12 cellular contexts compared by ENCODE assay signal in the genomic region with DNA sequence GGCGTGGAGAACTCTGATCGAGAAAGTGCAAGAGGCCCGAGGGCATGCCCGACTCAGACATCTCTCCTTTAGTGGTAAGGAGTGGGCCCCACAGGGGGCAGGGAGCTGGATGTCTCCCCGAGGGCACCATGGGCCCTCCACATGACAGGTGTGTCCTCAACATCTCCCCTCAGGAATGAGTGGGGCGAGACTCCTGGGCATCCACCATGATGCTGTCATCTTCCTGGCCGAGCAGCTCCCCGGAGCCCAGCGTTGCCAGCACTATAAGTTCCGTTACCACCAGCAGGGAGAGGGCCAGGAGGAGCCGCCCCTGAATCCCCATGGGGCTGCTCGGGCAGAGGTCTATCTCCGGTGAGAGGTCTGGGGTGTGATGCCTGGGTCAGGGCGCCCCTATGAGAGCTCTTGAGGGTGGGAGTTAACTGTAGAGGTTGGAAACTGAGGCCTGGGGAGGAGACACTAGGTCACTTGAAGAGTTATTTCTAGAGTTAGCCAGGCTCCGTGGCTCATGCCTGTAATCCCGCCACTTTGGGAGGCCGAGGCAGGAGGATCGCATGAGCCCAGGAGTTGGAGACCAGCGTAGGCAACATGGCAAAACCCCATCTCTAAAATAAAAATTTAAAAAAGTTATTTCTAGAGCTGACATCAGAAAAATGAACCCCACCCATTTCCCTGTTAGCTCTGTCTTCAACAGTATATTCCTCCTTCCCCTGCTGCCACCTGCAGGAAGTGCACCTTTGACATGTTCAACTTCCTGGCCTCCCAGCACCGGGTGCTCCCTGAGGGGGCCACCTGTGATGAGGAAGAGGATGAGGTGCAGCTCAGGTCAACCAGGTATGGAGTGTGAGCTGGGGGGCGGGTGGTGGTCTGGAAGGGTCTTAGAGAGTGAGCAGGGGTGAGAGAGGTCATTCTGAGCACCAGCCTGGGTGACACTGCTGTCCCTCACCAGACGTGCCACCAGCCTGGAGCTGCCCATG. TPM values are rescaled to one million over a fixed set of nuclear protein-coding genes. Genes with fewer than 3 reads are reported as not detected.
DNase-seq lines count a peak whose midpoint lies in the region; ATAC-seq, FAIRE-seq and TF ChIP-seq lines count a peak whose summit lies in the region.
"Had no signal": no experiment of that assay in that cellular context is flagged by ENCODE, and none has a peak within 500 bp of the region (broad histone marks: within the 10 kb centered on the region; RNA-seq: fewer than 3 reads in every experiment).

No MANE protein-coding gene starts in this region.

- peaks cover 7% of the 10 kb centered on the region for H3K79me2 ChIP-seq in GM12878 (ENCODE audit: control insufficient read depth, insufficient read depth, low read length)

- RAD21 ChIA-PET in GM12878 (lab: Charles Lee; ENCODE audit: unreplicated experiment) = interaction anchor here (1.2 kb wide), 1 partner anchor 44 kb away, joined by 4 read pairs; no protein-coding TSS in a partner anchor

- no peak for FAIRE-seq in GM12878 (lab: Jason Lieb, UNC)

- H3K27ac ChIP-seq in GM12878 (ENCODE audit: control insufficient read depth, insufficient read depth) (no peak overlapping the region), WERI-Rb-1 (no peak overlapping the region)
- H3K27ac ChIP-seq: ovary, uterus had no signal

- TF ChIP-seq RAD21 in GM12878 (IDR thresholded peaks at IDR 0.05; ENCODE audit: insufficient read depth, low read depth, low read length) = peak; percentile 36; the same call in 1 of the 2 replicates

- peaks cover 28% of the 10 kb centered on the region for H3K4me1 Mint-ChIP-seq in activated CD4-positive, alpha-beta T cell treated with anti-CD3 and anti-CD28 coated beads, Interleukin-2, amount 10 ng/mL, durations not matched to agents 7 days and 5 days
- H3K4me1 Mint-ChIP-seq in stimulated activated effector memory CD8-positive, alpha-beta T cell treated with anti-CD3 and anti-CD28 coated beads, Interleukin-12 subunit alpha, Interleukin-12 subunit beta, amount 100 ng/mL, for 72 hours = peaks cover 54% of the 10 kb centered on the region

- SMC1A ChIA-PET in GM12878 (lab: Charles Lee; ENCODE audit: uncharacterized antibody, unreplicated experiment) = interaction anchor here (1.2 to 1.8 kb wide), 2 partner anchors 19 to 41 kb away, joined by 3 to 5 read pairs; no protein-coding TSS in a partner anchor

- 0 out of 2 replicates have a peak, but pooled peaks have one; percentile 36 for TF ChIP-seq POLR2A in GM12878 (IDR thresholded peaks at IDR 0.05; ENCODE audit: low read depth, low read length)

- 87% methylated on average over 22 of the region's 22 CpGs for WGBS in GM12878 (ENCODE audit: insufficient coverage, insufficient replicate concordance, low lambda C conversion rate, missing lambda C conversion rate)

- peaks cover 7% of the 10 kb centered on the region for H3K4me1 ChIP-seq in GM12878 (ENCODE audit: control insufficient read depth, insufficient read depth, low read length)

- H3K36me3 ChIP-seq in GM12878 (ENCODE audit: control insufficient read depth in 2 of 2, insufficient read depth in 2 of 2, low read length in 1 of 2) = peaks cover 10 to 35% of the 10 kb centered on the region in 2 experiments; a peak in 3 of 4 replicates
- peaks cover 63% of the 10 kb centered on the region for H3K36me3 ChIP-seq in WERI-Rb-1
- H3K36me3 ChIP-seq: ovary, uterus had no signal

- TF ChIP-seq EP300 in GM12878 (IDR thresholded peaks at IDR 0.05; ENCODE audit: borderline replicate concordance in 1 of 2, control insufficient read depth in 1 of 2, low read depth in 2 of 2, low read length in 2 of 2) = no peak

- H3K27me3 ChIP-seq in GM12878 (replicated peaks in 1 of 2; ENCODE audit: control insufficient read depth in 2 of 2, insufficient read depth in 2 of 2, low read length in 1 of 2) (no peaks in the 10 kb centered on the region), WERI-Rb-1 (ENCODE audit: insufficient read depth, low read depth, severe bottlenecking) (no peaks in the 10 kb centered on the region)
- H3K27me3 ChIP-seq: ovary, uterus had no signal

- H3K36me3 Mint-ChIP-seq in activated CD4-positive, alpha-beta T cell treated with anti-CD3 and anti-CD28 coated beads, Interleukin-2, amount 10 ng/mL, durations not matched to agents 7 days and 5 days (ENCODE audit: low read depth) = peaks cover 30% of the 10 kb centered on the region
- H3K36me3 Mint-ChIP-seq in stimulated activated effector memory CD8-positive, alpha-beta T cell treated with anti-CD3 and anti-CD28 coated beads, Interleukin-12 subunit alpha, Interleukin-12 subunit beta, amount 100 ng/mL, for 72 hours = peaks cover 99% of the 10 kb centered on the region

- intact Hi-C loops in GM12878 (cut with micrococcal nuclease; ENCODE audit: unreplicated experiment) = no loop called here

- ATAC-seq in GM12878 (no peak), HG03025 (IDR thresholded peaks at IDR 0.05; ENCODE audit: low FRiP score, unreplicated experiment) (no peak)
- ATAC-seq in stimulated activated effector memory CD8-positive, alpha-beta T cell treated with anti-CD3 and anti-CD28 coated beads, Interleukin-12 subunit alpha, Interleukin-12 subunit beta, amount 100 ng/mL, for 72 hours = no peak

- peak; percentile 48 for DNase-seq in activated CD4-positive, alpha-beta T cell treated with anti-CD3 and anti-CD28 coated beads, Interleukin-2, amount 10 ng/mL, durations not matched to agents 7 days and 5 days
- DNase-seq in activated CD4-positive, alpha-beta T cell treated with anti-CD3 and anti-CD28 coated beads, Interleukin-2, amount 50 U/mL, for 4 hours = no peak
- DNase-seq in LNCaP clone FGC (ENCODE audit: low read depth) (no peak), GM12878 (ENCODE audit: low read depth, low spot score) (no peak), WERI-Rb-1 (no peak), CD1c-positive myeloid dendritic cell (ENCODE audit: extremely low spot score) (no peak)
- DNase-seq in stimulated activated effector memory CD8-positive, alpha-beta T cell treated with anti-CD3 and anti-CD28 coated beads, Interleukin-12 subunit alpha, Interleukin-12 subunit beta, amount 100 ng/mL, for 72 hours (ENCODE audit: low spot score in 2 of 2) = no peak
- DNase-seq: effector memory CD4-positive, alpha-beta T cell; H7; uterus had no signal

- in situ Hi-C loops in GM12878 (cut with MboI) = no loop called here

- H4K20me1 ChIP-seq in GM12878 (ENCODE audit: control insufficient read depth, insufficient read depth) = no peaks in the 10 kb centered on the region

- H3K4me3 ChIP-seq in LNCaP clone FGC (ENCODE audit: low read depth, low read length) = no peak overlapping the region
- no peak overlapping the region for H3K4me3 ChIP-seq in GM12878
- H3K4me3 ChIP-seq in WERI-Rb-1 (ENCODE audit: low read depth, low read length) = no peak overlapping the region
- H3K4me3 ChIP-seq: ovary, uterus had no signal

- no peak overlapping the region for H3K4me2 ChIP-seq in GM12878 (ENCODE audit: control insufficient read depth, insufficient read depth)

- H3K9me3 ChIP-seq in GM12878 (replicated peaks; ENCODE audit: control insufficient read depth, insufficient read depth, low read length) = no peaks in the 10 kb centered on the region
- H3K9me3 ChIP-seq in WERI-Rb-1 (ENCODE audit: severe bottlenecking) = no peaks in the 10 kb centered on the region
- H3K9me3 ChIP-seq: ovary, uterus had no signal

- BruUV-seq in GM12878 (replicated peaks; lab: Mats Ljungman, UMichigan) = no TSS peak

- H3K27me3 Mint-ChIP-seq in activated CD4-positive, alpha-beta T cell treated with anti-CD3 and anti-CD28 coated beads, Interleukin-2, amount 10 ng/mL, durations not matched to agents 7 days and 5 days = no peaks in the 10 kb centered on the region

- no peak overlapping the region for H2AFZ ChIP-seq in GM12878 (ENCODE audit: control insufficient read depth, low read depth, low read length)

- H3K4me3 Mint-ChIP-seq in activated CD4-positive, alpha-beta T cell treated with anti-CD3 and anti-CD28 coated beads, Interleukin-2, amount 10 ng/mL, durations not matched to agents 7 days and 5 days = no peak overlapping the region
- no peak overlapping the region for H3K4me3 Mint-ChIP-seq in stimulated activated effector memory CD8-positive, alpha-beta T cell treated with anti-CD3 and anti-CD28 coated beads, Interleukin-12 subunit alpha, Interleukin-12 subunit beta, amount 100 ng/mL, for 72 hours

- H3K9me3 Mint-ChIP-seq in activated CD4-positive, alpha-beta T cell treated with anti-CD3 and anti-CD28 coated beads, Interleukin-2, amount 10 ng/mL, durations not matched to agents 7 days and 5 days = no peaks in the 10 kb centered on the region
- H3K9me3 Mint-ChIP-seq in stimulated activated effector memory CD8-positive, alpha-beta T cell treated with anti-CD3 and anti-CD28 coated beads, Interleukin-12 subunit alpha, Interleukin-12 subunit beta, amount 100 ng/mL, for 72 hours = no peaks in the 10 kb centered on the region

- no peak overlapping the region for H3K27ac Mint-ChIP-seq in activated CD4-positive, alpha-beta T cell treated with anti-CD3 and anti-CD28 coated beads, Interleukin-2, amount 10 ng/mL, durations not matched to agents 7 days and 5 days
- H3K27ac Mint-ChIP-seq in stimulated activated effector memory CD8-positive, alpha-beta T cell treated with anti-CD3 and anti-CD28 coated beads, Interleukin-12 subunit alpha, Interleukin-12 subunit beta, amount 100 ng/mL, for 72 hours = peak overlapping the region; percentile 81

- TF ChIP-seq CTCF in LNCaP clone FGC (IDR thresholded peaks at IDR 0.05; ENCODE audit: control insufficient read depth, extremely low read depth, insufficient read depth) (0 out of 2 replicates have a peak, but pooled peaks have one; percentile 18), GM12878 (IDR thresholded peaks at IDR 0.05 in 2 of 3, conservative IDR thresholded peaks at IDR 0.05 in 1 of 3; ENCODE audit: control insufficient read depth in 2 of 3, extremely low read depth in 1 of 3, insufficient read depth in 1 of 3, low read depth in 3 of 3, low read length in 3 of 3) (peak; percentile 26 to 37 (median 27); a peak in 4 of 6 replicates), WERI-Rb-1 (IDR thresholded peaks at IDR 0.05; ENCODE audit: low read depth, low read length) (no peak)

- H3K9ac ChIP-seq in GM12878 (ENCODE audit: control insufficient read depth, insufficient read depth, low read length) = no peak overlapping the region

- POLR2A ChIA-PET in activated CD4-positive, alpha-beta T cell treated with anti-CD3 and anti-CD28 coated beads, Interleukin-2, amount 10 ng/mL, durations not matched to agents 7 days and 5 days (lab: Charles Lee) = no interaction called here
- POLR2A ChIA-PET in GM12878 (lab: Charles Lee) = interaction anchor here (1.2 to 1.3 kb wide), 2 partner anchors 8 to 18 kb away, joined by 3 to 4 read pairs; partner anchors contain the start of genes PSENEN and U2AF1L4

- CTCF ChIA-PET in activated CD4-positive, alpha-beta T cell treated with anti-CD3 and anti-CD28 coated beads, Interleukin-2, amount 10 ng/mL, durations not matched to agents 7 days and 5 days (lab: Charles Lee) = interaction anchor here (0.6 to 2.2 kb wide), 11 partner anchors 8 to 393 kb away, joined by 3 to 13 read pairs (median 3); partner anchors contain the start of genes ALKBH6, LIN37, PSENEN and U2AF1L4
- CTCF ChIA-PET in GM12878 (lab: Yijun Ruan, JAX) = interaction anchor here (1.2 to 2.1 kb wide), 4 partner anchors 17 to 45 kb away, joined by 3 to 7 read pairs (median 6); no protein-coding TSS in a partner anchor

RNA-seq across cellular contexts. Expression of gene IGFLR1, which starts 5.1 kb away (rescaled TPM):
- total RNA-seq in activated CD4-positive, alpha-beta T cell treated with anti-CD3 and anti-CD28 coated beads, Interleukin-2, amount 10 ng/mL, durations not matched to agents 7 days and 5 days = 10 to 100 TPM; 53.7 to 54.6 TPM
- 16.2 and 19.9 TPM in 2 replicates for total RNA-seq in GM12878 (2013; cell fraction: nucleolus; rRNA removed)
- total RNA-seq in GM12878 (2014; rRNA removed) = 27.2 and 28.7 TPM in 2 replicates
- 8.3 and 9.1 TPM in 2 replicates for total RNA-seq in GM12878 (2014; rRNA removed; fragmentation: Illumina TruSeq; extraction: Trizol)
- total RNA-seq in GM12878 (2021) = 35.3 and 41.7 TPM in 2 replicates
- 11.1 TPM for polyA plus RNA-seq in GM12878 (2011; ENCODE audit: low read depth)
- polyA plus RNA-seq in GM12878 (2011; rRNA removed) = 10.1 and 22.4 TPM in 2 replicates
- 46.7 and 55.5 TPM in 2 replicates for polyA plus RNA-seq in GM12878 (2011; cell fraction: cytosol; rRNA removed)
- 75.6 and 89.2 TPM in 2 replicates for polyA plus RNA-seq in GM12878 (2011; cell fraction: nucleus; rRNA removed)
- polyA plus RNA-seq in GM12878 (2012) = 30.0 and 41.7 TPM in 2 replicates
- polyA plus RNA-seq in GM12878 (2014; fragmentation: Illumina TruSeq; extraction: Trizol) = 5.9 and 8.7 TPM in 2 replicates
- polyA plus RNA-seq in GM12878 (2014; fragmentation: Nextera tagmentation; extraction: Ambion mirVana) = 10 to 100 TPM in 1 of 2 experiments, 1 to 10 TPM in 1; 2.5 to 11.9 TPM
- polyA plus RNA-seq in GM12878 (2014; rRNA removed) = 39.9 and 47.9 TPM in 2 replicates
- 10 to 100 TPM; 36.4 to 36.8 TPM for polyA plus RNA-seq in GM12878 (2016; fragmentation: Nextera tagmentation; extraction: Ambion mirVana)
- polyA minus RNA-seq in GM12878 (2011; rRNA and poly(A)+ RNA removed) = 7.2 and 17.9 TPM in 2 replicates
- 9.4 and 12.4 TPM in 2 replicates for polyA minus RNA-seq in GM12878 (2011; cell fraction: cytosol; rRNA and poly(A)+ RNA removed)
- 11.1 and 12.0 TPM in 2 replicates for polyA minus RNA-seq in GM12878 (2011; cell fraction: nucleus; rRNA and poly(A)+ RNA removed)

RNA-seq across cellular contexts. Expression of gene U2AF1L4, which starts 8.0 kb away (rescaled TPM):
- 10 to 100 TPM; 35.0 to 38.1 TPM for total RNA-seq in activated CD4-positive, alpha-beta T cell treated with anti-CD3 and anti-CD28 coated beads, Interleukin-2, amount 10 ng/mL, durations not matched to agents 7 days and 5 days
- 13.8 and 17.3 TPM in 2 replicates for total RNA-seq in GM12878 (2013; cell fraction: nucleolus; rRNA removed)
- total RNA-seq in GM12878 (2014; rRNA removed) (9.4 and 14.0 TPM in 2 replicates), GM12878 (2014; rRNA removed; fragmentation: Illumina TruSeq; extraction: Trizol) (7.9 and 9.3 TPM in 2 replicates), GM12878 (2021) (13.0 and 16.4 TPM in 2 replicates)
- 14.2 TPM for polyA plus RNA-seq in GM12878 (2011; ENCODE audit: low read depth)
- polyA plus RNA-seq in GM12878 (2011; rRNA removed) (11.8 and 16.2 TPM in 2 replicates), GM12878 (2014; fragmentation: Illumina TruSeq; extraction: Trizol) (9.6 and 13.4 TPM in 2 replicates), GM12878 (2014; fragmentation: Nextera tagmentation; extraction: Ambion mirVana) (10 to 100 TPM in 1 of 2 experiments, 1 to 10 TPM in 1; 9.6 to 13.7 TPM), GM12878 (2014; rRNA removed) (21.6 and 22.1 TPM in 2 replicates), GM12878 (2016; fragmentation: Nextera tagmentation; extraction: Ambion mirVana) (10 to 100 TPM; 17.1 to 17.4 TPM)
- polyA plus RNA-seq in GM12878 (2011; cell fraction: cytosol; rRNA removed) = 20.8 and 27.3 TPM in 2 replicates
- 93.8 and 102 TPM in 2 replicates for polyA plus RNA-seq in GM12878 (2011; cell fraction: nucleus; rRNA removed)
- 18.6 and 26.0 TPM in 2 replicates for polyA plus RNA-seq in GM12878 (2012)
- 12.8 and 16.6 TPM in 2 replicates for polyA minus RNA-seq in GM12878 (2011; rRNA and poly(A)+ RNA removed)
- 8.8 and 10.0 TPM in 2 replicates for polyA minus RNA-seq in GM12878 (2011; cell fraction: cytosol; rRNA and poly(A)+ RNA removed)
- polyA minus RNA-seq in GM12878 (2011; cell fraction: nucleus; rRNA and poly(A)+ RNA removed) = 14.4 and 23.5 TPM in 2 replicates

RNA-seq across cellular contexts. Expression of gene PSENEN, which starts 8.3 kb away (rescaled TPM):
- total RNA-seq in activated CD4-positive, alpha-beta T cell treated with anti-CD3 and anti-CD28 coated beads, Interleukin-2, amount 10 ng/mL, durations not matched to agents 7 days and 5 days = 10 to 100 TPM; 41.7 to 46.3 TPM
- 2.8 and 4.2 TPM in 2 replicates for total RNA-seq in GM12878 (2013; cell fraction: nucleolus; rRNA removed)
- total RNA-seq in GM12878 (2014; rRNA removed) (37.8 and 39.4 TPM in 2 replicates), GM12878 (2014; rRNA removed; fragmentation: Illumina TruSeq; extraction: Trizol) (34.3 and 34.7 TPM in 2 replicates), GM12878 (2021) (35.6 and 42.9 TPM in 2 replicates)
- polyA plus RNA-seq in GM12878 (2011; ENCODE audit: low read depth) = 6.0 TPM
- polyA plus RNA-seq in GM12878 (2011; rRNA removed) (10.5 and 14.4 TPM in 2 replicates), GM12878 (2014; fragmentation: Illumina TruSeq; extraction: Trizol) (29.9 and 35.1 TPM in 2 replicates), GM12878 (2014; fragmentation: Nextera tagmentation; extraction: Ambion mirVana) (100 to 1,000 TPM; 143 to 178 TPM), GM12878 (2014; rRNA removed) (32.3 and 44.0 TPM in 2 replicates), GM12878 (2016; fragmentation: Nextera tagmentation; extraction: Ambion mirVana) (10 to 100 TPM; 62.6 to 66.7 TPM)
- polyA plus RNA-seq in GM12878 (2011; cell fraction: cytosol; rRNA removed) = 23.6 and 28.8 TPM in 2 replicates
- 14.0 and 17.6 TPM in 2 replicates for polyA plus RNA-seq in GM12878 (2011; cell fraction: nucleus; rRNA removed)
- polyA plus RNA-seq in GM12878 (2012) = 35.0 and 36.0 TPM in 2 replicates
- 9.1 and 21.3 TPM in 2 replicates for polyA minus RNA-seq in GM12878 (2011; rRNA and poly(A)+ RNA removed)
- polyA minus RNA-seq in GM12878 (2011; cell fraction: cytosol; rRNA and poly(A)+ RNA removed) = 4.5 and 4.8 TPM in 2 replicates
- 3.5 and 3.9 TPM in 2 replicates for polyA minus RNA-seq in GM12878 (2011; cell fraction: nucleus; rRNA and poly(A)+ RNA removed)

RNA-seq across cellular contexts. Expression of gene LIN37, which starts 11.2 kb away (rescaled TPM):
- total RNA-seq in activated CD4-positive, alpha-beta T cell treated with anti-CD3 and anti-CD28 coated beads, Interleukin-2, amount 10 ng/mL, durations not matched to agents 7 days and 5 days = 10 to 100 TPM; 13.7 to 15.9 TPM
- 7.8 and 11.3 TPM in 2 replicates for total RNA-seq in GM12878 (2013; cell fraction: nucleolus; rRNA removed)
- total RNA-seq in GM12878 (2014; rRNA removed) (6.0 and 6.9 TPM in 2 replicates), GM12878 (2014; rRNA removed; fragmentation: Illumina TruSeq; extraction: Trizol) (7.4 and 10.9 TPM in 2 replicates), GM12878 (2021) (6.8 and 7.4 TPM in 2 replicates)
- 4.2 TPM for polyA plus RNA-seq in GM12878 (2011; ENCODE audit: low read depth)
- polyA plus RNA-seq in GM12878 (2011; rRNA removed) (4.0 and 5.1 TPM in 2 replicates), GM12878 (2014; fragmentation: Illumina TruSeq; extraction: Trizol) (2.8 and 8.2 TPM in 2 replicates), GM12878 (2014; fragmentation: Nextera tagmentation; extraction: Ambion mirVana) (1 to 10 TPM in 1 of 2 experiments, under 1 TPM in 1; 0.69 to 3.3 TPM), GM12878 (2014; rRNA removed) (7.7 and 11.2 TPM in 2 replicates), GM12878 (2016; fragmentation: Nextera tagmentation; extraction: Ambion mirVana) (10 to 100 TPM; 10.1 to 11.9 TPM)
- 8.5 and 11.6 TPM in 2 replicates for polyA plus RNA-seq in GM12878 (2011; cell fraction: cytosol; rRNA removed)
- 25.4 and 28.5 TPM in 2 replicates for polyA plus RNA-seq in GM12878 (2011; cell fraction: nucleus; rRNA removed)
- polyA plus RNA-seq in GM12878 (2012) = 11.8 and 13.9 TPM in 2 replicates
- polyA minus RNA-seq in GM12878 (2011; rRNA and poly(A)+ RNA removed) = 6.6 and 7.2 TPM in 2 replicates
- polyA minus RNA-seq in GM12878 (2011; cell fraction: cytosol; rRNA and poly(A)+ RNA removed) = 10.7 and 14.1 TPM in 2 replicates
- 7.6 and 9.2 TPM in 2 replicates for polyA minus RNA-seq in GM12878 (2011; cell fraction: nucleus; rRNA and poly(A)+ RNA removed)

RNA-seq across cellular contexts. Expression of gene KMT2B, which starts 19.4 kb away (rescaled TPM):
- total RNA-seq in activated CD4-positive, alpha-beta T cell treated with anti-CD3 and anti-CD28 coated beads, Interleukin-2, amount 10 ng/mL, durations not matched to agents 7 days and 5 days = 10 to 100 TPM; 65.1 to 67.2 TPM
- 27.0 and 31.3 TPM in 2 replicates for total RNA-seq in GM12878 (2013; cell fraction: nucleolus; rRNA removed)
- 5.3 and 7.8 TPM in 2 replicates for total RNA-seq in GM12878 (2014; rRNA removed)
- 3.8 and 3.9 TPM in 2 replicates for total RNA-seq in GM12878 (2014; rRNA removed; fragmentation: Illumina TruSeq; extraction: Trizol)
- 35.3 and 35.6 TPM in 2 replicates for total RNA-seq in GM12878 (2021)
- polyA plus RNA-seq in GM12878 (2011; ENCODE audit: low read depth) = 15.0 TPM
- 6.8 and 14.9 TPM in 2 replicates for polyA plus RNA-seq in GM12878 (2011; rRNA removed)
- 19.6 and 23.0 TPM in 2 replicates for polyA plus RNA-seq in GM12878 (2011; cell fraction: cytosol; rRNA removed)
- polyA plus RNA-seq in GM12878 (2011; cell fraction: nucleus; rRNA removed) = 112 and 185 TPM in 2 replicates
- polyA plus RNA-seq in GM12878 (2012) = 29.0 and 37.1 TPM in 2 replicates
- polyA plus RNA-seq in GM12878 (2014; fragmentation: Illumina TruSeq; extraction: Trizol) = 7.6 and 14.7 TPM in 2 replicates
- under 1 TPM; 0.71 to 0.91 TPM for polyA plus RNA-seq in GM12878 (2014; fragmentation: Nextera tagmentation; extraction: Ambion mirVana)
- polyA plus RNA-seq in GM12878 (2014; rRNA removed) = 21.9 and 23.0 TPM in 2 replicates
- polyA plus RNA-seq in GM12878 (2016; fragmentation: Nextera tagmentation; extraction: Ambion mirVana) = 1 to 10 TPM; 4.0 to 4.1 TPM
- polyA minus RNA-seq in GM12878 (2011; rRNA and poly(A)+ RNA removed) = 8.0 and 8.4 TPM in 2 replicates
- polyA minus RNA-seq in GM12878 (2011; cell fraction: cytosol; rRNA and poly(A)+ RNA removed) = 6.1 and 10.9 TPM in 2 replicates
- polyA minus RNA-seq in GM12878 (2011; cell fraction: nucleus; rRNA and poly(A)+ RNA removed) = 10.0 and 17.1 TPM in 2 replicates
